ENCODE assay signal across 1 cellular context in genomic region chr12:132923356-132923909, GRCh38.
TF ChIP-seq lines count a peak whose summit lies in the region.

No MANE protein-coding gene starts in this region.

TF ChIP-seq in HepG2, 621 proteins besides CTCF, POLR2A, EP300 and RAD21:
- TF ChIP-seq MIER3 (CRISPR knock-in tag; IDR thresholded peaks at IDR 0.05; ENCODE audit: borderline replicate concordance) = no peak
- peak; percentile 92 for TF ChIP-seq ZNF317 (CRISPR knock-in tag; IDR thresholded peaks at IDR 0.05)
